Comparison of ENCODE assay signal across 22 cellular contexts in genomic region chr5:158769702-158770101, GRCh38.
DNase-seq lines count a peak whose midpoint lies in the region; ATAC-seq and TF ChIP-seq lines count a peak whose summit lies in the region.
"Had no signal": no experiment of that assay in that cellular context is flagged by ENCODE, and none has a peak within 500 bp of the region (broad histone marks: within the 10 kb centered on the region; RNA-seq: fewer than 3 reads in every experiment).

No MANE protein-coding gene starts in this region.

- POLR2A ChIA-PET in AG04449 (lab: Yijun Ruan, JAX) = no interaction called here

- peaks cover 35% of the 10 kb centered on the region; the same call in 1 of the 2 replicates for H3K36me3 ChIP-seq in Karpas-422 (ENCODE audit: insufficient read depth, low read length)
- H3K36me3 ChIP-seq: adrenal gland, ovary had no signal

- H3K27ac Mint-ChIP-seq in naive B cell = peak overlapping the region in 4 of 6 donors; percentile 15 to 59 (median 24)
- H3K27ac Mint-ChIP-seq in activated T-helper 1 cell treated with anti-CD3 and anti-CD28 coated beads, Interleukin-12 subunit alpha, Interleukin-12 subunit beta, Interleukin-2, Interleukin-4 antibody, amounts not matched to agents 30 ng/mL and 10 ng/mL and 1 ng/mL, durations not matched to agents 14 hours and 24 hours and 36 hours = no peak overlapping the region
- H3K27ac Mint-ChIP-seq: activated T-helper 2 cell treated with anti-CD3 and anti-CD28 coated beads, Interferon-gamma antibody, Interleukin-2, Interleukin-4, amounts not matched to agents 10 μg/mL and 5 μg/mL and 100 μg/mL, durations not matched to agents 14 hours and 24 hours and 36 hours; T-helper 1 cell treated with Interleukin-12 subunit alpha and Interleukin-12 subunit beta and Interleukin-4 antibody, amounts not matched to agents 30 μg/mL and 1 μg/mL, for 36 hours; type B pancreatic cell had no signal

- no peak overlapping the region for H3K4me2 ChIP-seq in Karpas-422 (ENCODE audit: low read depth, low read length, poor library complexity, severe bottlenecking)
- H3K4me2 ChIP-seq: A549, smooth muscle cell had no signal

- H3K4me1 Mint-ChIP-seq in naive B cell = peaks cover 66 to 87% (median 86%) of the 10 kb centered on the region in 3 donors
- H3K4me1 Mint-ChIP-seq in activated T-helper 1 cell treated with anti-CD3 and anti-CD28 coated beads, Interleukin-12 subunit alpha, Interleukin-12 subunit beta, Interleukin-2, Interleukin-4 antibody, amounts not matched to agents 30 ng/mL and 10 ng/mL and 1 ng/mL, durations not matched to agents 14 hours and 24 hours and 36 hours (ENCODE audit: low read depth) = no peaks in the 10 kb centered on the region

- no peaks in the 10 kb centered on the region for H3K27me3 ChIP-seq in Karpas-422 (ENCODE audit: low read length)
- H3K27me3 ChIP-seq: adrenal gland, ovary had no signal

- CTCF ChIA-PET in AG04449 (lab: Yijun Ruan, JAX) = interaction anchor here (0.8 kb wide), 1 partner anchor 694 kb away, joined by 3 read pairs; no protein-coding TSS in a partner anchor

- H3K4me1 ChIP-seq in Karpas-422 (ENCODE audit: low read length) = peaks cover 68% of the 10 kb centered on the region
- H3K4me1 ChIP-seq: A549 had no signal

- ATAC-seq in naive B cell (ENCODE audit: low read depth in 2 of 2) (no peak), GM19324 (IDR thresholded peaks at IDR 0.05; ENCODE audit: low FRiP score, unreplicated experiment) (no peak), HG03565 (IDR thresholded peaks at IDR 0.05; ENCODE audit: unreplicated experiment) (no peak)

- H4K20me1 ChIP-seq in Karpas-422 (ENCODE audit: insufficient read depth, low read depth, low read length) = no peaks in the 10 kb centered on the region

- H3K4me3 ChIP-seq in AG04449 (ENCODE audit: low read depth, low read length) (no peak overlapping the region), Karpas-422 (ENCODE audit: low read length) (no peak overlapping the region)
- H3K4me3 ChIP-seq: A549, adrenal gland, ovary, smooth muscle cell had no signal

- peaks cover 0 to 7% (median 0%) of the 10 kb centered on the region in 7 donors for H3K9me3 Mint-ChIP-seq in naive B cell
- H3K9me3 Mint-ChIP-seq in activated T-helper 1 cell treated with anti-CD3 and anti-CD28 coated beads, Interleukin-12 subunit alpha, Interleukin-12 subunit beta, Interleukin-2, Interleukin-4 antibody, amounts not matched to agents 30 ng/mL and 10 ng/mL and 1 ng/mL, durations not matched to agents 14 hours and 24 hours and 36 hours = no peaks in the 10 kb centered on the region
- H3K9me3 Mint-ChIP-seq: activated B cell treated with CpG ODN at 0.5 μM for 24 hours; activated T-helper 2 cell treated with anti-CD3 and anti-CD28 coated beads, Interferon-gamma antibody, Interleukin-2, Interleukin-4, amounts not matched to agents 10 μg/mL and 5 μg/mL and 100 μg/mL, durations not matched to agents 14 hours and 24 hours and 36 hours; T-helper 1 cell treated with Interleukin-12 subunit alpha and Interleukin-12 subunit beta and Interleukin-4 antibody, amounts not matched to agents 30 μg/mL and 1 μg/mL, for 36 hours; type B pancreatic cell had no signal

- peaks cover 89% of the 10 kb centered on the region for H3K79me2 ChIP-seq in Karpas-422 (ENCODE audit: low read length)

- no peaks in the 10 kb centered on the region for H3K27me3 Mint-ChIP-seq in naive B cell
- H3K27me3 Mint-ChIP-seq in activated T-helper 1 cell treated with anti-CD3 and anti-CD28 coated beads, Interleukin-12 subunit alpha, Interleukin-12 subunit beta, Interleukin-2, Interleukin-4 antibody, amounts not matched to agents 30 ng/mL and 10 ng/mL and 1 ng/mL, durations not matched to agents 14 hours and 24 hours and 36 hours (ENCODE audit: insufficient read depth) = peaks cover 2% of the 10 kb centered on the region
- H3K27me3 Mint-ChIP-seq: activated B cell treated with CpG ODN at 0.5 μM for 24 hours had no signal

- H2AFZ ChIP-seq in Karpas-422 (ENCODE audit: low read length) = no peak overlapping the region

- DNase-seq in AG04449 (ENCODE audit: low read depth, low spot score) (peak; percentile 45), Karpas-422 (no peak), fibroblast of peridontal ligament (ENCODE audit: extremely low read depth) (peak; percentile 74), naive B cell (no peak), HPDE6-E6E7 (ENCODE audit: extremely low spot score) (no peak)
- DNase-seq in activated T-helper 1 cell treated with anti-CD3 and anti-CD28 coated beads, Interleukin-12 subunit alpha, Interleukin-12 subunit beta, Interleukin-2, Interleukin-4 antibody, amounts not matched to agents 30 ng/mL and 10 ng/mL and 1 ng/mL, durations not matched to agents 14 hours and 24 hours and 36 hours (ENCODE audit: low spot score) = no peak
- DNase-seq: activated B cell treated with CpG ODN at 0.5 μM for 24 hours; activated CD8-positive, alpha-beta memory T cell treated with anti-CD3 and anti-CD28 coated beads for 24 hours; cerebellar nuclear complex; GF-D8; NCI-H146; NCI-H345; ovary; SHP77 treated with DMSO at 0.1 percent for 48 hours had no signal

- H3K36me3 Mint-ChIP-seq in naive B cell = peaks cover 7 to 38% of the 10 kb centered on the region in 2 donors
- no peaks in the 10 kb centered on the region for H3K36me3 Mint-ChIP-seq in activated T-helper 1 cell treated with anti-CD3 and anti-CD28 coated beads, Interleukin-12 subunit alpha, Interleukin-12 subunit beta, Interleukin-2, Interleukin-4 antibody, amounts not matched to agents 30 ng/mL and 10 ng/mL and 1 ng/mL, durations not matched to agents 14 hours and 24 hours and 36 hours (ENCODE audit: low read depth)

- TF ChIP-seq CTCF in AG04449 (IDR thresholded peaks at IDR 0.05; ENCODE audit: insufficient read depth, low read length, missing control alignments) = no peak

- intact Hi-C loops in activated T-helper 1 cell treated with anti-CD3 and anti-CD28 coated beads, Interleukin-12 subunit alpha, Interleukin-12 subunit beta, Interleukin-2, Interleukin-4 antibody, amounts not matched to agents 30 ng/mL and 10 ng/mL and 1 ng/mL, durations not matched to agents 14 hours and 24 hours and 36 hours (cut with micrococcal nuclease) = no loop called here

- H3K27ac ChIP-seq in Karpas-422 (ENCODE audit: low read length) = 0 out of 2 replicates have a peak overlapping the region, but pooled peaks have one; percentile 7
- H3K27ac ChIP-seq: A549, ovary had no signal

- H3K9me2 ChIP-seq in Karpas-422 (replicated peaks; ENCODE audit: insufficient read depth, low read length) = no peaks in the 10 kb centered on the region

- no peak overlapping the region for H3K9ac ChIP-seq in Karpas-422 (ENCODE audit: low read length)

- no peaks in the 10 kb centered on the region for H3K9me3 ChIP-seq in Karpas-422 (ENCODE audit: low read length)
- H3K9me3 ChIP-seq: A549, adrenal gland, ovary had no signal

- peak overlapping the region in 3 of 8 donors; percentile 48 to 75 (median 60) for H3K4me3 Mint-ChIP-seq in naive B cell
- H3K4me3 Mint-ChIP-seq in activated T-helper 1 cell treated with anti-CD3 and anti-CD28 coated beads, Interleukin-12 subunit alpha, Interleukin-12 subunit beta, Interleukin-2, Interleukin-4 antibody, amounts not matched to agents 30 ng/mL and 10 ng/mL and 1 ng/mL, durations not matched to agents 14 hours and 24 hours and 36 hours = no peak overlapping the region
- H3K4me3 Mint-ChIP-seq: T-helper 1 cell treated with Interleukin-12 subunit alpha and Interleukin-12 subunit beta and Interleukin-4 antibody, amounts not matched to agents 30 μg/mL and 1 μg/mL, for 36 hours; type B pancreatic cell had no signal

Comparison
In these comparisons a context has a peak if more than half of its experiments do, and no peak if none do; other contexts are left out.
1. DNase-seq: peak in AG04449 (single experiment) and fibroblast of peridontal ligament (single experiment); none in Karpas-422 (single experiment), naive B cell (single experiment), activated T-helper 1 cell treated with anti-CD3 and anti-CD28 coated beads, Interleukin-12 subunit alpha, Interleukin-12 subunit beta, Interleukin-2, Interleukin-4 antibody, amounts not matched to agents 30 ng/mL and 10 ng/mL and 1 ng/mL, durations not matched to agents 14 hours and 24 hours and 36 hours (single experiment) and HPDE6-E6E7 (single experiment).